ENCODE assay signal across 8 cellular contexts in the genomic region with DNA sequence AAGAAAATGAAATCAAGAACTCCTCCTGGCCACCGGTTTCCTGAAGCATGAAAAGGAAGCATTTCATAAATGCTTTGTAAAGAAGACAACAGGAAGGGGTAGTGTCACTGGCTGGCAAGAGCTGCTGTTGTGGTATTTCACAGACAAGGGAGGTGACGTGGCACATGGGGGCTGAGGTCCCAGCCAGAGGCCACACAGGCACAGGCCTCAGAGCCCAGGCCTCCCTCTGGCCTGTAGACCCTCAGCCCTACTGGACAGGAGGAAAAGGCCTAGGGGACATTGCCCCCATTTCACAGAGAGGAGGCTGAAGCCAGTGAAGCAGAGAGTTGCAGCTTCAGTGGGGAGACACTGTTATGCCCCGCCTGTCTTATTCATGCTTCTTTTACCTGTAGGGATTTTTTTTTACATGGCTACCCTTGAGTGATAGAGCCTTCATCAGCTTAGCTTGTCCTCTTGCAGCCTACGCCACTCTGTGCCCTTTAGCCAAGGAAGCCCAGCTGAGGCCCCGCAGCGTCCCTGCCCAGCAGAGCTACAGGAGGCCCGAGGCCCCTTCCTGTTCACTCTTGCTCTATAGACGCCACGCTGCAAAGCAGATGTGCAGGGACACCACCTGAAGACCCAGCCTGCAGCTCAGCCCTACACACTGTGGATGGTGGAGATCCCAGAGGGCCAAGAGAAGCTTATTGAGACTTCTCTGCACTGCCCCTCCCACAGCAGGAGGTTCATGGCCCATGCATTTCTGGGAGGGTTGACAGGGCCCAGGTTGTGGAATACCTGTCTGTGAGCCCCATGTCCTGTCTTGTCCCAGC. TPM values are rescaled to one million over a fixed set of nuclear protein-coding genes. Genes with fewer than 3 reads are reported as not detected.
DNase-seq lines count a peak whose midpoint lies in the region; ATAC-seq and TF ChIP-seq lines count a peak whose summit lies in the region.

No MANE protein-coding gene starts in this region.

- H3F3A ChIP-seq in PC-9 (ENCODE audit: insufficient read depth, low read depth): peaks cover 17% of the 10 kb centered on the region

- intact Hi-C loops in PC-9 (cut with micrococcal nuclease; ENCODE audit: unreplicated experiment): no loop called here

- CTCF ChIA-PET in PC-9 (lab: Charles Lee): no interaction called here

- no peak overlapping the region for H3K27ac ChIP-seq in PC-9

- BruUV-seq in PC-9 (replicated peaks; lab: Mats Ljungman, UMichigan): no TSS peak

- no peaks in the 10 kb centered on the region for H3K36me3 ChIP-seq in PC-9 (ENCODE audit: low read depth)

- peak overlapping the region; percentile 34 to 79 (median 73) for H3K27ac Mint-ChIP-seq in nephron

- H3K4me3 ChIP-seq in PC-9: no peak overlapping the region

- H3K9me3 ChIP-seq in PC-9 (ENCODE audit: insufficient read depth, low read depth): no peaks in the 10 kb centered on the region

- no peak overlapping the region for H2AFZ ChIP-seq in PC-9

- H3K36me3 Mint-ChIP-seq in nephron (ENCODE audit: low read depth): no peaks in the 10 kb centered on the region

- TF ChIP-seq CTCF in nephron (IDR thresholded peaks at IDR 0.05; ENCODE audit: unreplicated experiment in 3 of 3): no peak
- no peak for TF ChIP-seq CTCF in PC-9 (conservative IDR thresholded peaks at IDR 0.05)

- DNase-seq in UCSD-AML1 (lab: John Stamatoyannopoulos, UW; ENCODE audit: unreplicated experiment) (peak; percentile 56), medulla oblongata (ENCODE audit: extremely low spot score) (no peak), NCI-H524 treated with DMSO at 0.1 percent for 48 hours (lab: John Stamatoyannopoulos, UW) (no peak), PC-9 (no peak)
- peak; percentile 51 for DNase-seq in effector CD4-positive, alpha-beta T cell

- H3K4me1 ChIP-seq in PC-9 (replicated peaks; ENCODE audit: insufficient read depth): peaks cover 31% of the 10 kb centered on the region

- no peak overlapping the region for H3K4me3 Mint-ChIP-seq in nephron

- no peaks in the 10 kb centered on the region for H4K20me1 ChIP-seq in PC-9 (ENCODE audit: insufficient read depth)

- H3K27me3 ChIP-seq in PC-9 (ENCODE audit: insufficient read depth, low read depth): no peaks in the 10 kb centered on the region

- H3K4me1 Mint-ChIP-seq in nephron: peaks cover 33% of the 10 kb centered on the region

- no peaks in the 10 kb centered on the region for H3K9me2 ChIP-seq in PC-9 (ENCODE audit: insufficient read depth)

- no peak overlapping the region for H3K4me2 ChIP-seq in PC-9

- H3K9me3 Mint-ChIP-seq in nephron: peaks cover 2% of the 10 kb centered on the region

- H3K27me3 Mint-ChIP-seq in nephron (ENCODE audit: low read depth): no peaks in the 10 kb centered on the region

- no peaks in the 10 kb centered on the region for H3K79me2 ChIP-seq in PC-9 (ENCODE audit: low read depth)

- POLR2A ChIA-PET in PC-9 (lab: Charles Lee; ENCODE audit: unreplicated experiment): interaction anchor here (0.6 kb wide), 1 partner anchor 164 kb away, joined by 3 read pairs; no protein-coding TSS in a partner anchor

- peak; percentile 55 for ATAC-seq in GM19324 (IDR thresholded peaks at IDR 0.05; ENCODE audit: low FRiP score, unreplicated experiment)
- ATAC-seq in HG03342 (IDR thresholded peaks at IDR 0.05; ENCODE audit: unreplicated experiment): peak; percentile 41

RNA-seq across cellular contexts. Expression of a gene that starts 33.8 kb away (rescaled TPM):
- 27.1 and 38.9 TPM in 2 replicates for total RNA-seq in PC-9 (2021)

Comparison
In these comparisons a context has a peak if more than half of its experiments do, and no peak if none do; other contexts are left out.
1. DNase-seq: peak in UCSD-AML1 (single experiment) and effector CD4-positive, alpha-beta T cell (single experiment); none in medulla oblongata (single experiment), NCI-H524 treated with DMSO at 0.1 percent for 48 hours (single experiment) and PC-9 (0 of 2).